ENCODE assay signal across 8 cellular contexts in the genomic region with DNA sequence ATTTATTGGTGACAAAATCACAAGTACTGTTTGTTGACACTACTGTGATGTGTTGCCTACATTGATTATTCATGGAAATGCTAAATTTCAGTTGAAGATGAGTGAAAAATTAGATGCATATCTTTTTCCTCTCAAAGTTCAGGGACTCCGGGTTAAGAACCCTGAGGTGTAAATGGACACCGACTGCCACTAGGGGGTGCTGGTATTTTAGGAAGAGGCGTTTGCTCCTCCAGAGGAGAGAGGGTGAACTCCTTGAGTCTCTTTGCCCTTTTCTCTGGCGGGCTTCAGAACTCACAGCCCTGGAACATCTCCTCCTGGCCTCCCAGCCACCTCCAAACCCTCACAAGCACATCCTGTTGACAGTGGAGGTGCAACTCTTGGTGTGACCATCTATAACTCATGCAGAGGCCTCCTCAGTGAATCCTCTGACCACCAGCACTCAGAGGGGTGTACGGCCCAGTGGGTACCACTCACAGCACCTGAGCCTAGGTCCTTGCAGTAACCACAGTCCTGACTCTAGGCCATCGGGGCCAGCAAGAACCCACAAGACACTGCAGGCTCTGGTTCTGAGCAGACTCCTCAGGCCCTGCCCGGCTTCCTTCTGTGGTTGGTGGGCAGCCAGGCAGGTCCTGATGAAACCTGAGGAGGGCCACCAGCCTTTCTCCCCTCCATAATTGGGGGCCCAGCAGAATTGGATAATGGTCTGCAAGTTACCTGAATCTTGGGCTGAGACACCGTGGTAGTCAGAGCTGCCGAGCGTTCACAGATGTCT. TPM values are rescaled to one million over a fixed set of nuclear protein-coding genes. Genes with fewer than 3 reads are reported as not detected.
DNase-seq lines count a peak whose midpoint lies in the region; ATAC-seq and TF ChIP-seq lines count a peak whose summit lies in the region.

No MANE protein-coding gene starts in this region.

- no peaks in the 10 kb centered on the region for H3F3A ChIP-seq in SU-DHL-6 (ENCODE audit: insufficient read depth)

- H3K4me1 ChIP-seq in CD4-positive, alpha-beta memory T cell (ENCODE audit: insufficient read depth, low read length), result peaks cover 5% of the 10 kb centered on the region
- no peaks in the 10 kb centered on the region for H3K4me1 ChIP-seq in left ventricle myocardium inferior
- H3K4me1 ChIP-seq in sigmoid colon, result peaks cover 0 to 4% (median 0%) of the 10 kb centered on the region in 4 donors

- H3K79me2 ChIP-seq in SU-DHL-6 (ENCODE audit: insufficient read depth, low read length), result no peaks in the 10 kb centered on the region

- no peak overlapping the region for H3K27ac ChIP-seq in CD4-positive, alpha-beta memory T cell (ENCODE audit: low read depth, low read length)
- H3K27ac ChIP-seq in SU-DHL-6 (ENCODE audit: low read depth, low read length) (no peak overlapping the region), left ventricle myocardium inferior (replicated peaks) (no peak overlapping the region), sigmoid colon (no peak overlapping the region)

- peaks cover 2 to 4% of the 10 kb centered on the region in 2 donors for H3K27me3 Mint-ChIP-seq in CD4-positive, alpha-beta memory T cell
- H3K27me3 Mint-ChIP-seq in HFFc6 (ENCODE audit: insufficient read depth), result peaks cover 3% of the 10 kb centered on the region
- H3K27me3 Mint-ChIP-seq in activated naive CD8-positive, alpha-beta T cell treated with anti-CD3 and anti-CD28 coated beads for 36 hours, result no peaks in the 10 kb centered on the region

- no peaks in the 10 kb centered on the region for H4K20me1 ChIP-seq in SU-DHL-6 (ENCODE audit: low read depth, low read length)

- no peak overlapping the region for H3K9ac ChIP-seq in SU-DHL-6 (ENCODE audit: low read length)

- H3K4me3 ChIP-seq in CD4-positive, alpha-beta memory T cell (ENCODE audit: low read length in 2 of 2), result no peak overlapping the region
- no peak overlapping the region for H3K4me3 ChIP-seq in SU-DHL-6 (ENCODE audit: insufficient read depth, low read length, poor library complexity, severe bottlenecking)
- no peak overlapping the region for H3K4me3 ChIP-seq in left ventricle myocardium inferior
- H3K4me3 ChIP-seq in sigmoid colon, result no peak overlapping the region

- CTCF ChIA-PET in CD4-positive, alpha-beta memory T cell (lab: Charles Lee; ENCODE audit: partially characterized antibody), result interaction anchor here (0.7 to 1.3 kb wide), 5 partner anchors 20 to 148 kb away, joined by 3 to 4 read pairs (median 3); no protein-coding TSS in a partner anchor

- peak; percentile 89 for TF ChIP-seq CTCF in HFFc6 (IDR thresholded peaks at IDR 0.05)
- TF ChIP-seq CTCF in SU-DHL-6 (IDR thresholded peaks at IDR 0.05; ENCODE audit: insufficient read depth, low read length, poor library complexity, severe bottlenecking), result peak; percentile 50
- TF ChIP-seq CTCF in left ventricle myocardium inferior (IDR thresholded peaks at IDR 0.05; ENCODE audit: borderline replicate concordance), result peak; percentile 80
- TF ChIP-seq CTCF in sigmoid colon (IDR thresholded peaks at IDR 0.05), result peak; percentile 60 to 82 (median 76)

- no peak overlapping the region for H2AFZ ChIP-seq in SU-DHL-6 (ENCODE audit: low read depth, low read length, severe bottlenecking)

- TF ChIP-seq POLR2A in sigmoid colon (IDR thresholded peaks at IDR 0.05), result no peak

- H3K4me2 ChIP-seq in SU-DHL-6 (ENCODE audit: low read depth, low read length, poor library complexity, severe bottlenecking), result no peak overlapping the region

- no peaks in the 10 kb centered on the region for H3K36me3 ChIP-seq in CD4-positive, alpha-beta memory T cell (ENCODE audit: insufficient read depth, low read length)
- H3K36me3 ChIP-seq in SU-DHL-6 (ENCODE audit: low read length) (no peaks in the 10 kb centered on the region), left ventricle myocardium inferior (no peaks in the 10 kb centered on the region), sigmoid colon (no peaks in the 10 kb centered on the region)

- TF ChIP-seq EP300 in sigmoid colon (IDR thresholded peaks at IDR 0.05), result no peak

- H3K9me3 Mint-ChIP-seq in CD4-positive, alpha-beta memory T cell, result peaks cover 0 to 3% (median 0%) of the 10 kb centered on the region in 8 donors
- no peaks in the 10 kb centered on the region for H3K9me3 Mint-ChIP-seq in HFFc6
- peaks cover 5% of the 10 kb centered on the region for H3K9me3 Mint-ChIP-seq in activated naive CD8-positive, alpha-beta T cell treated with anti-CD3 and anti-CD28 coated beads for 36 hours

- no peak for ATAC-seq in GM18858 (IDR thresholded peaks at IDR 0.05; ENCODE audit: unreplicated experiment)

- H3K9me2 ChIP-seq in SU-DHL-6 (replicated peaks; ENCODE audit: insufficient read depth, low read length), result no peaks in the 10 kb centered on the region

- 56 to 58% methylated on average over 10 of the region's 10 CpGs for WGBS in sigmoid colon, 2 donors

- H3K4me3 Mint-ChIP-seq in CD4-positive, alpha-beta memory T cell, result no peak overlapping the region
- H3K4me3 Mint-ChIP-seq in HFFc6, result no peak overlapping the region
- H3K4me3 Mint-ChIP-seq in activated naive CD8-positive, alpha-beta T cell treated with anti-CD3 and anti-CD28 coated beads for 36 hours, result no peak overlapping the region

- peak; percentile 56 to 71 (median 60) for DNase-seq in CD4-positive, alpha-beta memory T cell
- DNase-seq in HFFc6 (peak; percentile 42), left ventricle myocardium inferior (peak; percentile 29), sigmoid colon (peak; percentile 80), DMS153 treated with DMSO at 0.1 percent for 48 hours (lab: John Stamatoyannopoulos, UW; ENCODE audit: unreplicated experiment) (no peak)
- DNase-seq in activated naive CD8-positive, alpha-beta T cell treated with anti-CD3 and anti-CD28 coated beads for 36 hours, result peak; percentile 58

- intact Hi-C loops in CD4-positive, alpha-beta memory T cell (cut with micrococcal nuclease), result loop anchor here (5.0 to 10.0 kb wide), 2 partner anchors 47 to 531 kb away; no protein-coding TSS in a partner anchor
- intact Hi-C loops in left ventricle myocardium inferior (cut with micrococcal nuclease), result loop anchor here (10.0 kb wide), 1 partner anchor 303 kb away; no protein-coding TSS in a partner anchor
- intact Hi-C loops in sigmoid colon (cut with DNase I), result loop anchor here (2.0 to 5.0 kb wide), 2 partner anchors 301 to 533 kb away; no protein-coding TSS in a partner anchor

- no peaks in the 10 kb centered on the region for H3K36me3 Mint-ChIP-seq in CD4-positive, alpha-beta memory T cell
- no peaks in the 10 kb centered on the region for H3K36me3 Mint-ChIP-seq in HFFc6 (ENCODE audit: low read depth)
- H3K36me3 Mint-ChIP-seq in activated naive CD8-positive, alpha-beta T cell treated with anti-CD3 and anti-CD28 coated beads for 36 hours, result no peaks in the 10 kb centered on the region

- peak overlapping the region in 2 of 7 donors; percentile 7 to 24 for H3K27ac Mint-ChIP-seq in CD4-positive, alpha-beta memory T cell
- no peak overlapping the region for H3K27ac Mint-ChIP-seq in HFFc6
- H3K27ac Mint-ChIP-seq in activated naive CD8-positive, alpha-beta T cell treated with anti-CD3 and anti-CD28 coated beads for 36 hours, result no peak overlapping the region

- POLR2A ChIA-PET in CD4-positive, alpha-beta memory T cell (lab: Charles Lee; ENCODE audit: partially characterized antibody), result no interaction called here

- peaks cover 4 to 10% (median 7%) of the 10 kb centered on the region in 4 donors for H3K4me1 Mint-ChIP-seq in CD4-positive, alpha-beta memory T cell
- H3K4me1 Mint-ChIP-seq in HFFc6 (ENCODE audit: low read depth), result no peaks in the 10 kb centered on the region
- H3K4me1 Mint-ChIP-seq in activated naive CD8-positive, alpha-beta T cell treated with anti-CD3 and anti-CD28 coated beads for 36 hours, result peaks cover 8% of the 10 kb centered on the region

- H3K27me3 ChIP-seq in CD4-positive, alpha-beta memory T cell (ENCODE audit: insufficient read depth, low read length), result no peaks in the 10 kb centered on the region
- no peaks in the 10 kb centered on the region for H3K27me3 ChIP-seq in SU-DHL-6 (ENCODE audit: low read length)
- H3K27me3 ChIP-seq in left ventricle myocardium inferior (ENCODE audit: low read depth), result peaks cover 36% of the 10 kb centered on the region
- H3K27me3 ChIP-seq in sigmoid colon, result peaks cover 0 to 4% (median 0%) of the 10 kb centered on the region in 3 donors

- H3K9me3 ChIP-seq in CD4-positive, alpha-beta memory T cell (ENCODE audit: control insufficient read depth in 1 of 2, low read length in 2 of 2), result no peaks in the 10 kb centered on the region
- H3K9me3 ChIP-seq in SU-DHL-6 (ENCODE audit: insufficient read depth, low read length) (no peaks in the 10 kb centered on the region), left ventricle myocardium inferior (replicated peaks) (no peaks in the 10 kb centered on the region), sigmoid colon (no peaks in the 10 kb centered on the region)

RNA-seq across cellular contexts. Expression of gene PIK3R5, which starts 26.2 kb away (rescaled TPM):
- total RNA-seq in CD4-positive, alpha-beta memory T cell, result 10 to 100 TPM; 85.1 to 89.4 TPM
- polyA plus RNA-seq in CD4-positive, alpha-beta memory T cell, result 10 to 100 TPM; 18.5 to 62.0 TPM
- total RNA-seq in HFFc6 (2021; fragmentation: NEBNext Ultra II Directional; extraction: Animal tissue kit (Norgen Biotek cat#: 25700)), result not detected
- 10 to 100 TPM; 27.9 to 32.6 TPM for total RNA-seq in activated naive CD8-positive, alpha-beta T cell treated with anti-CD3 and anti-CD28 coated beads for 36 hours
- total RNA-seq in left ventricle myocardium inferior (2.7 TPM), sigmoid colon (10 to 100 TPM in 2 of 4 donors, 1 to 10 TPM in 2; 5.4 to 13.6 (median 9.9) TPM)
- 10 to 100 TPM in 1 of 3 donors, 1 to 10 TPM in 2; 2.4 to 12.4 (median 3.5) TPM for polyA plus RNA-seq in sigmoid colon

RNA-seq across cellular contexts. Expression of gene NTN1, which starts 29.6 kb away (rescaled TPM):
- total RNA-seq in CD4-positive, alpha-beta memory T cell, result not detected
- polyA plus RNA-seq in CD4-positive, alpha-beta memory T cell, result under 1 TPM in 1 of 2 donors, not detected in 1; 0.02 TPM
- total RNA-seq in HFFc6 (2021; fragmentation: NEBNext Ultra II Directional; extraction: Animal tissue kit (Norgen Biotek cat#: 25700)), result not detected
- under 1 TPM; 0.43 to 0.54 TPM for total RNA-seq in activated naive CD8-positive, alpha-beta T cell treated with anti-CD3 and anti-CD28 coated beads for 36 hours
- total RNA-seq in left ventricle myocardium inferior (60.3 TPM), sigmoid colon (10 to 100 TPM; 10.5 to 20.3 (median 16.3) TPM)
- 1 to 10 TPM in 2 of 3 donors, under 1 TPM in 1; 0.69 to 3.3 (median 1.2) TPM for polyA plus RNA-seq in sigmoid colon

Comparison
In these comparisons a context has a peak if more than half of its experiments do, and no peak if none do; other contexts are left out.
1. RNA of gene NTN1, which starts 29.6 kb away (total RNA-seq): 60.3 TPM in left ventricle myocardium inferior (single experiment) and 10.5 to 20.3 TPM in sigmoid colon; 0.43 to 0.54 TPM in activated naive CD8-positive, alpha-beta T cell treated with anti-CD3 and anti-CD28 coated beads for 36 hours, not detected in CD4-positive, alpha-beta memory T cell and not detected in HFFc6; every median in the first group is over 4 times any median in the second.
2. Peak in every context shown above with its lines, with median percentiles within 50 percentile points of each other: CTCF ChIP-seq.